In the genomic region with DNA sequence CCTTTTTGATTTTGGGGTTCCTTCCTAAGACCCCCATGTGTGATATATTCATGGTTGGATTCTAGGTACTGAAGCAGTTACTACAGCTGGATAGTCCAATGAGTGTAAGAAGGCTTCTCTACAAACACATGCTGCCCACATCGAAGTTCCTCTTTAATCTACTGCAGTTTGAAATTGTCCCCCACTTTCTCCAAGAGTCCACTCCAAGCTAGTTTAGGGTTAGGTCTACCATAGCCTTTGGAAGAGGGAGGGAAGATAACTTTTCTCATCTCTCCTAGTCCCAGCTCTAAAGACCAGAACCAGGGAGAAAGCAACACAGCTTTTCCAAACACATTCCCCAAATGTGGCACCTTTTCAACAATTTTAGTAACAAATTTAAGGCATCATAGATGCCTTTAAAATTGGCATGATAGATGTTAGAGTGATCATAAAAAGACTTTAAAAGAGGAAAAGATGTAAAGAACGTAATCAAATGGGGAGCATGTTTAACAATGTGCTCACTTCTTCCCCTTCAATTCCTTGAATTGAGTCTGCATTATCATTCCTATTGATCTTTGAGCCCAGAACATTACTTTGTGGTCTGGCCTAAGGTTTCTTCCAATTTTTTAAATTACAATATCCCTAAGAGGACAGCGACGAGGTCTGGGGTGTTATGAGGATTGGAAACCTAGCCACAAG, we compare ENCODE assay signal across 8 cellular contexts. TPM values are rescaled to one million over a fixed set of nuclear protein-coding genes. Genes with fewer than 3 reads are reported as not detected.
DNase-seq lines count a peak whose midpoint lies in the region; ATAC-seq and TF ChIP-seq lines count a peak whose summit lies in the region.

No MANE protein-coding gene starts in this region.

- no peak for TF ChIP-seq POLR2A in breast epithelium (IDR thresholded peaks at IDR 0.05)

- ATAC-seq in naive thymus-derived CD4-positive, alpha-beta T cell, result no peak
- ATAC-seq in HG03520 (IDR thresholded peaks at IDR 0.05; ENCODE audit: unreplicated experiment), result no peak
- ATAC-seq in GM18517 (IDR thresholded peaks at IDR 0.05; ENCODE audit: unreplicated experiment), result no peak

- no peaks in the 10 kb centered on the region for H3K36me3 ChIP-seq in breast epithelium
- H3K36me3 ChIP-seq in naive thymus-derived CD4-positive, alpha-beta T cell (ENCODE audit: control insufficient read depth in 2 of 3, insufficient read depth in 3 of 3, low read length in 3 of 3), result peaks cover 0 to 3% (median 0%) of the 10 kb centered on the region in 3 experiments

- H3K4me3 ChIP-seq in AG04449 (ENCODE audit: low read depth, low read length) (peak overlapping the region; percentile 97), breast epithelium (peak overlapping the region in 2 of 3 donors; percentile 79 to 87)
- H3K4me3 ChIP-seq in Jurkat, Clone E6-1 (ENCODE audit: low read length), result peak overlapping the region; percentile 98
- H3K4me3 ChIP-seq in naive thymus-derived CD4-positive, alpha-beta T cell (ENCODE audit: low read length), result peak overlapping the region; percentile 96

- DNase-seq in AG04449 (ENCODE audit: low read depth, low spot score) (no peak), breast epithelium (ENCODE audit: low spot score in 2 of 2) (no peak), putamen (ENCODE audit: low spot score) (no peak), NCI-H1092 (lab: John Stamatoyannopoulos, UW) (no peak)
- DNase-seq in Jurkat, Clone E6-1 (ENCODE audit: low read depth, low spot score), result no peak
- DNase-seq in naive thymus-derived CD4-positive, alpha-beta T cell, result no peak

- no peaks in the 10 kb centered on the region for H3K9me3 ChIP-seq in breast epithelium
- no peaks in the 10 kb centered on the region for H3K9me3 ChIP-seq in naive thymus-derived CD4-positive, alpha-beta T cell (ENCODE audit: control insufficient read depth in 2 of 3, low read length in 3 of 3)

- H3K27ac Mint-ChIP-seq in naive thymus-derived CD4-positive, alpha-beta T cell, result peak overlapping the region; percentile 95 to 99 (median 99)

- CTCF ChIA-PET in AG04449 (lab: Yijun Ruan, JAX), result interaction anchor here (1.1 to 3.0 kb wide), 8 partner anchors 9 to 327 kb away, joined by 3 to 20 read pairs (median 3); a partner anchor contains a TSS
- CTCF ChIA-PET in naive thymus-derived CD4-positive, alpha-beta T cell (lab: Charles Lee), result interaction anchor here (1.1 to 1.5 kb wide), 3 partner anchors 9 to 236 kb away, joined by 4 read pairs; no protein-coding TSS in a partner anchor

- peak overlapping the region; percentile 87 to 99 (median 96) for H3K4me3 Mint-ChIP-seq in naive thymus-derived CD4-positive, alpha-beta T cell

- peak overlapping the region; percentile 97 for H3K27ac ChIP-seq in breast epithelium
- peak overlapping the region; percentile 96 for H3K27ac ChIP-seq in naive thymus-derived CD4-positive, alpha-beta T cell (ENCODE audit: low read depth, low read length)

- TF ChIP-seq CTCF in AG04449 (IDR thresholded peaks at IDR 0.05; ENCODE audit: insufficient read depth, low read length, missing control alignments), result no peak
- no peak for TF ChIP-seq CTCF in breast epithelium (IDR thresholded peaks at IDR 0.05)

- intact Hi-C loops in breast epithelium (cut with DNase I; ENCODE audit: low total_unique reads), result no loop called here
- intact Hi-C loops in naive thymus-derived CD4-positive, alpha-beta T cell (cut with micrococcal nuclease), result loop anchor here (1.0 to 5.0 kb wide), 9 partner anchors 170 to 1480 kb away; a partner anchor contains a TSS

- peaks cover 0 to 10% (median 5%) of the 10 kb centered on the region in 5 donors for H3K27me3 Mint-ChIP-seq in naive thymus-derived CD4-positive, alpha-beta T cell

- no peaks in the 10 kb centered on the region for H3K9me3 Mint-ChIP-seq in naive thymus-derived CD4-positive, alpha-beta T cell

- H3K36me3 Mint-ChIP-seq in naive thymus-derived CD4-positive, alpha-beta T cell, result peaks cover 0 to 2% (median 0%) of the 10 kb centered on the region in 5 donors

- H3K27me3 ChIP-seq in breast epithelium, result no peaks in the 10 kb centered on the region
- H3K27me3 ChIP-seq in naive thymus-derived CD4-positive, alpha-beta T cell (ENCODE audit: control insufficient read depth in 2 of 2, insufficient read depth in 2 of 2, low read length in 2 of 2), result no peaks in the 10 kb centered on the region

- H3K4me1 ChIP-seq in breast epithelium, result peaks cover 4 to 5% of the 10 kb centered on the region in 2 donors
- peaks cover 6 to 12% of the 10 kb centered on the region in 2 donors for H3K4me1 ChIP-seq in naive thymus-derived CD4-positive, alpha-beta T cell (ENCODE audit: control insufficient read depth in 2 of 2, insufficient read depth in 2 of 2, low read length in 2 of 2)

- POLR2A ChIA-PET in AG04449 (lab: Yijun Ruan, JAX), result interaction anchor here (1.4 to 1.6 kb wide), 2 partner anchors 9 to 328 kb away, joined by 3 to 5 read pairs; a partner anchor contains a TSS
- POLR2A ChIA-PET in naive thymus-derived CD4-positive, alpha-beta T cell (lab: Charles Lee), result interaction anchor here (0.6 to 1.2 kb wide), 2 partner anchors 10 to 18 kb away, joined by 3 read pairs; no protein-coding TSS in a partner anchor

- H3K4me1 Mint-ChIP-seq in naive thymus-derived CD4-positive, alpha-beta T cell, result peaks cover 7 to 40% (median 17%) of the 10 kb centered on the region in 7 donors

RNA-seq across cellular contexts. Expression of a gene that starts 1.0 kb away (rescaled TPM):
- 48.1 TPM for polyA plus RNA-seq in Jurkat, Clone E6-1 (2012; ENCODE audit: insufficient read depth, insufficient read length)
- total RNA-seq in breast epithelium, result under 1 TPM in 1 of 3 donors, not detected in 2; 0.16 TPM
- 10 to 100 TPM in 1 of 5 experiments, 1 to 10 TPM in 2, under 1 TPM in 2; 0.11 to 29.8 (median 1.0) TPM for total RNA-seq in naive thymus-derived CD4-positive, alpha-beta T cell
- polyA plus RNA-seq in naive thymus-derived CD4-positive, alpha-beta T cell, result not detected
